8 cellular contexts compared by ENCODE assay signal in the genomic region with DNA sequence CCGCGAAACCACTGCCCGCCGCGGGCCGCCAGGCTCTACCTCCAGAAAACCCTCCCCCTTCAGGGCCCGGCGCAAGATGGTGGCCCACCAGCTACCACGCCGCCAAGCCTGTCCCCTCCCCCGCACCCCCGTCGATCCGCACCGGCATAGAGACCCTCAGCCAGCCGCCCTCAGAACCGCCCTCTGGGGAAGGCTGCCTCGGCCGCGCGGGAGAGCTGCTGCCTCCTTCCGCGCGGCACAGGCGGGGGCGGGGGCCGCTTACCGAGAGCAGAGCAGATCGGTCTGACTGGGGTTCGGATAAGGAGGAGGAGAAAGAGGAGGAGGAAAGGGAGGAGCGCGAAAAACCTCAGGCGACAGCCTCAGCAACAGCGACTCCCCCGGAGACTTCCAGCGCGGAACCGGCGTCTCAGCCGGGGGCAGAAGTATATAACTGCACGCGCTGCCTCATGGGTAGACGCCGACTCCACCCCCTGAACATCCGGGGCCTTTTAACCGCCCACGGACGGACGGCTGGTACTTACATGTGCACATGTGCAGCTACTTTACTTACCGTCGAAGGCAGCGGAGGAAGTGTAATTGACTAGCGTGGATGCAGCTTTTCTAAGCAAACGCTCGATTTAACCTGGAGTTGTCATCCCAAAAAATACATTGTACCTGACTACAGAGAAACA. TPM values are rescaled to one million over a fixed set of nuclear protein-coding genes. Genes with fewer than 3 reads are reported as not detected.
DNase-seq lines count a peak whose midpoint lies in the region; ATAC-seq and TF ChIP-seq lines count a peak whose summit lies in the region.

A gene with protein sequence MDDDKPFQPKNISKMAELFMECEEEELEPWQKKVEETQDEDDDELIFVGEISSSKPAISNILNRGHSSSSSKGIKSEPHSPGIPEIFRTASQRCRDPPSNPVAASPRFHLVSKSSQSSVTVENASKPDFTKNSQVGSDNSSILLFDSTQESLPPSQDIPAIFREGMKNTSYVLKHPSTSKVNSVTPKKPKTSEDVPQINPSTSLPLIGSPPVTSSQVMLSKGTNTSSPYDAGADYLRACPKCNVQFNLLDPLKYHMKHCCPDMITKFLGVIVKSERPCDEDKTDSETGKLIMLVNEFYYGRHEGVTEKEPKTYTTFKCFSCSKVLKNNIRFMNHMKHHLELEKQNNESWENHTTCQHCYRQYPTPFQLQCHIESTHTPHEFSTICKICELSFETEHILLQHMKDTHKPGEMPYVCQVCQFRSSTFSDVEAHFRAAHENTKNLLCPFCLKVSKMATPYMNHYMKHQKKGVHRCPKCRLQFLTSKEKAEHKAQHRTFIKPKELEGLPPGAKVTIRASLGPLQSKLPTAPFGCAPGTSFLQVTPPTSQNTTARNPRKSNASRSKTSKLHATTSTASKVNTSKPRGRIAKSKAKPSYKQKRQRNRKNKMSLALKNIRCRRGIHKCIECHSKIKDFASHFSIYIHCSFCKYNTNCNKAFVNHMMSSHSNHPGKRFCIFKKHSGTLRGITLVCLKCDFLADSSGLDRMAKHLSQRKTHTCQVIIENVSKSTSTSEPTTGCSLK (minus strand): TSS at position 400 of the 671 bp plus-strand sequence. CDS start 8,450 bp downstream, outside the sequence.

- WGBS in lung, 2 donors, result 4 to 32% methylated on average over 32 to 55 of the region's 55 CpGs

- no peaks in the 10 kb centered on the region for H3K36me3 ChIP-seq in lung (ENCODE audit: control insufficient read depth in 2 of 2, insufficient read depth in 2 of 2, low read length in 2 of 2)

- peak within 1 kb of the TSS; percentile 85 for H3K4me3 Mint-ChIP-seq in activated CD4-positive, alpha-beta memory T cell treated with anti-CD3 and anti-CD28 coated beads, Interleukin-2, amount 10 ng/mL, durations not matched to agents 7 days and 5 days

- peak; percentile 93 for ATAC-seq in GM19455 (IDR thresholded peaks at IDR 0.05; ENCODE audit: unreplicated experiment)
- ATAC-seq in lung (ENCODE audit: insufficient read depth, low FRiP score), result peak; percentile 92

- peak within 1 kb of the TSS; percentile 84 to 85 for H3K27ac ChIP-seq in lung (ENCODE audit: low read depth in 1 of 2, low read length in 1 of 2)

- H3K4me1 ChIP-seq in lung (ENCODE audit: control insufficient read depth in 2 of 2, insufficient read depth in 2 of 2, low read length in 2 of 2), result peaks cover 0 to 3% of the 10 kb centered on the region in 2 donors

- peaks cover 27% of the 10 kb centered on the region for H3K4me1 Mint-ChIP-seq in activated CD4-positive, alpha-beta memory T cell treated with anti-CD3 and anti-CD28 coated beads, Interleukin-2, amount 10 ng/mL, durations not matched to agents 7 days and 5 days

- H3K27me3 ChIP-seq in lung (ENCODE audit: control insufficient read depth, insufficient read depth), result no peaks in the 10 kb centered on the region

- H3K9me3 ChIP-seq in lung (ENCODE audit: control insufficient read depth in 2 of 2, insufficient read depth in 1 of 2, low read length in 1 of 2), result peaks cover 0 to 6% of the 10 kb centered on the region in 2 donors

- H3K9me3 Mint-ChIP-seq in activated CD4-positive, alpha-beta memory T cell treated with anti-CD3 and anti-CD28 coated beads, Interleukin-2, amount 10 ng/mL, durations not matched to agents 7 days and 5 days, result peaks cover 5% of the 10 kb centered on the region

- H3K4me3 ChIP-seq in lung, result peak within 1 kb of the TSS; percentile 62

- POLR2A ChIA-PET in activated CD4-positive, alpha-beta memory T cell treated with anti-CD3 and anti-CD28 coated beads, Interleukin-2, amount 10 ng/mL, durations not matched to agents 7 days and 5 days (lab: Charles Lee), result interaction anchor here (0.6 to 2.0 kb wide), 6 partner anchors 26 to 1756 kb away, joined by 3 to 11 read pairs (median 4); a partner anchor contains a TSS

- H3K27ac Mint-ChIP-seq in activated CD4-positive, alpha-beta memory T cell treated with anti-CD3 and anti-CD28 coated beads, Interleukin-2, amount 10 ng/mL, durations not matched to agents 7 days and 5 days, result peak within 1 kb of the TSS; percentile 85

- H3K36me3 Mint-ChIP-seq in activated CD4-positive, alpha-beta memory T cell treated with anti-CD3 and anti-CD28 coated beads, Interleukin-2, amount 10 ng/mL, durations not matched to agents 7 days and 5 days (ENCODE audit: low read depth), result peaks cover 4% of the 10 kb centered on the region

- peaks cover 4% of the 10 kb centered on the region for H3K27me3 Mint-ChIP-seq in activated CD4-positive, alpha-beta memory T cell treated with anti-CD3 and anti-CD28 coated beads, Interleukin-2, amount 10 ng/mL, durations not matched to agents 7 days and 5 days

- DNase-seq in CMK (ENCODE audit: low read depth) (peak; percentile 88), HK-2 (ENCODE audit: unreplicated experiment) (peak; percentile 93), NCI-H82 (lab: John Stamatoyannopoulos, UW) (peak; percentile 97), lung (ENCODE audit: low spot score) (peak; percentile 90)
- peak; percentile 93 for DNase-seq in activated CD4-positive, alpha-beta memory T cell treated with anti-CD3 and anti-CD28 coated beads, Interleukin-2, amount 10 ng/mL, durations not matched to agents 7 days and 5 days
- DNase-seq in effector CD4-positive, alpha-beta T cell, result peak; percentile 80
- DNase-seq in stimulated activated CD4-positive, alpha-beta T cell treated with anti-CD3 and anti-CD28 coated beads, TNF-alpha, amount 100 ng/mL, for 24 hours (ENCODE audit: low read depth in 3 of 3), result peak; percentile 76 to 88 (median 86)

- CTCF ChIA-PET in activated CD4-positive, alpha-beta memory T cell treated with anti-CD3 and anti-CD28 coated beads, Interleukin-2, amount 10 ng/mL, durations not matched to agents 7 days and 5 days (lab: Charles Lee), result interaction anchor here (0.5 kb wide), 1 partner anchor 208 kb away, joined by 3 read pairs; no protein-coding TSS in a partner anchor

- no peak for TF ChIP-seq CTCF in lung (IDR thresholded peaks at IDR 0.05; ENCODE audit: control extremely low read depth, extremely low read depth)

RNA-seq across cellular contexts. Expression of the gene that starts here (rescaled TPM):
- total RNA-seq in activated CD4-positive, alpha-beta memory T cell treated with anti-CD3 and anti-CD28 coated beads, Interleukin-2, amount 10 ng/mL, durations not matched to agents 7 days and 5 days, result 1 to 10 TPM; 5.1 to 6.7 TPM
- total RNA-seq in lung, result 1 to 10 TPM; 3.4 to 7.3 TPM
- polyA plus RNA-seq in lung, result 1 to 10 TPM; 1.2 to 1.7 TPM

Comparison
In these comparisons a context has a peak if more than half of its experiments do, and no peak if none do; other contexts are left out.
1. Peak in every context shown above with its lines: DNase-seq, ATAC-seq, H3K4me3 ChIP-seq and H3K27ac ChIP-seq.